ENCODE assay signal across 16 cellular contexts in the genomic region with DNA sequence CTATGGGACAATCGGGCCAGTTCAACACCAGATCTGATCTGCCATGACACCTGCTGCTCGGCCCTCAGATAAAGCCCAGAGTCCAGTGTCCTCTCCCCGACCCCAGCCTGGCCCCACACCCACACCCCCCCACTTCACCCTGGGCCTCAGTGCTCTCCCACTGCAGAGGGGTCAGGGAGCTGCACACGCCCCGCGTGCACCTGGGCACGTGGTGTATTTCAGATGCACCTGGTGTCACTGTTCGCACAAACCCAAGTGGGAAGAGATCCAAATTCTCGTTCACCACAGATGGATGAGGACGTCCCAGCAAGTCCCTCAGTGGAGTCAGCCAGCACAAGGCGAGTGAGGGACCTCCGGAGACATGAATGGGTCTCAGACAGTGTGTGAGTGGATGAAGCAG.
DNase-seq lines count a peak whose midpoint lies in the region; ATAC-seq and TF ChIP-seq lines count a peak whose summit lies in the region.
"Had no signal": no experiment of that assay in that cellular context is flagged by ENCODE, and none has a peak within 500 bp of the region (broad histone marks: within the 10 kb centered on the region; RNA-seq: fewer than 3 reads in every experiment).

No MANE protein-coding gene starts in this region.

- no peak for DNase-seq in activated CD4-positive, alpha-beta T cell treated with anti-CD3 and anti-CD28 coated beads, Interleukin-2, amount 10 ng/mL, durations not matched to agents 24 days and 14 days
- DNase-seq in activated CD4-positive, alpha-beta T cell treated with anti-CD3 and anti-CD28 coated beads for 1 hour = no peak
- DNase-seq in CD4-positive, alpha-beta memory T cell = no peak
- DNase-seq in adrenal gland = peak in 4 of 7 donors; percentile 4 to 34 (median 8)
- no peak for DNase-seq in natural killer cell treated with Interleukin-12 subunit alpha and Interleukin-12 subunit beta and Interleukin-15 and Interleukin-18, amount 100 ng/mL, for 72 hours (ENCODE audit: low spot score)
- DNase-seq in AG08395 (ENCODE audit: low spot score) = no peak
- DNase-seq in Right ventricle myocardium superior = no peak
- no peak for DNase-seq in cerebellum (ENCODE audit: low spot score)
- DNase-seq: DND-41, KG1, NCI-H1048, NCI-H526 treated with DMSO at 0.1 percent for 48 hours, nephron progenitor cell had no signal

- H3K36me3 ChIP-seq in CD4-positive, alpha-beta memory T cell (ENCODE audit: insufficient read depth, low read length) = no peaks in the 10 kb centered on the region
- no peaks in the 10 kb centered on the region for H3K36me3 ChIP-seq in adrenal gland (replicated peaks in 1 of 2)
- H3K36me3 ChIP-seq: heart left ventricle had no signal

- TF ChIP-seq POLR2A in adrenal gland (IDR thresholded peaks at IDR 0.05) = no peak

- no peaks in the 10 kb centered on the region for H3K27me3 ChIP-seq in CD4-positive, alpha-beta memory T cell (ENCODE audit: insufficient read depth, low read length)
- no peaks in the 10 kb centered on the region for H3K27me3 ChIP-seq in adrenal gland

- no peak for TF ChIP-seq CTCF in adrenal gland (IDR thresholded peaks at IDR 0.05)

- CTCF ChIA-PET in CD4-positive, alpha-beta memory T cell (lab: Charles Lee; ENCODE audit: partially characterized antibody) = interaction anchor here (1.1 to 4.8 kb wide), 3 partner anchors 8 to 80 kb away, joined by 3 to 27 read pairs (median 4); no protein-coding TSS in a partner anchor

- H3K27ac ChIP-seq in CD4-positive, alpha-beta memory T cell (ENCODE audit: low read depth, low read length) = no peak overlapping the region
- H3K27ac ChIP-seq in adrenal gland = no peak overlapping the region
- H3K27ac ChIP-seq: heart left ventricle had no signal

- H3K4me1 ChIP-seq in CD4-positive, alpha-beta memory T cell (ENCODE audit: insufficient read depth, low read length) = peaks cover 41% of the 10 kb centered on the region
- H3K4me1 ChIP-seq in adrenal gland (replicated peaks in 1 of 2) = peaks cover 0 to 6% of the 10 kb centered on the region in 2 donors
- H3K4me1 ChIP-seq: heart left ventricle had no signal

- WGBS in adrenal gland, 4 donors = 77 to 88% (median 83%) methylated on average over 7 to 12 of the region's 12 CpGs

- no peaks in the 10 kb centered on the region for H3K9me3 ChIP-seq in CD4-positive, alpha-beta memory T cell (ENCODE audit: control insufficient read depth in 1 of 2, low read length in 2 of 2)
- no peaks in the 10 kb centered on the region for H3K9me3 ChIP-seq in adrenal gland (replicated peaks in 1 of 3)
- H3K9me3 ChIP-seq: heart left ventricle had no signal

- POLR2A ChIA-PET in CD4-positive, alpha-beta memory T cell (lab: Charles Lee; ENCODE audit: partially characterized antibody) = interaction anchor here (0.7 to 2.9 kb wide), 4 partner anchors 8 to 80 kb away, joined by 3 to 17 read pairs (median 4); no protein-coding TSS in a partner anchor

- intact Hi-C loops in activated CD4-positive, alpha-beta T cell treated with anti-CD3 and anti-CD28 coated beads, Interleukin-2, amount 10 ng/mL, durations not matched to agents 24 days and 14 days (cut with micrococcal nuclease) = loop anchor here (5.0 kb wide), 1 partner anchor 56 kb away; no protein-coding TSS in a partner anchor
- intact Hi-C loops in CD4-positive, alpha-beta memory T cell (cut with micrococcal nuclease) = loop anchor here (2.0 to 5.0 kb wide), 3 partner anchors 20 to 64 kb away; no protein-coding TSS in a partner anchor
- intact Hi-C loops in adrenal gland (cut with DNase I) = no loop called here
- intact Hi-C loops in Right ventricle myocardium superior (cut with DNase I) = no loop called here

- H3K4me3 ChIP-seq in CD4-positive, alpha-beta memory T cell (ENCODE audit: low read length in 2 of 2) = peak overlapping the region in 1 of 2 donors; percentile 47
- H3K4me3 ChIP-seq in adrenal gland = no peak overlapping the region
- H3K4me3 ChIP-seq: heart left ventricle had no signal

- peaks cover 45% of the 10 kb centered on the region for H3K27me3 Mint-ChIP-seq in activated CD4-positive, alpha-beta T cell treated with anti-CD3 and anti-CD28 coated beads, Interleukin-2, amount 10 ng/mL, durations not matched to agents 24 days and 14 days
- peaks cover 0 to 2% of the 10 kb centered on the region in 2 donors for H3K27me3 Mint-ChIP-seq in CD4-positive, alpha-beta memory T cell
- peaks cover 35 to 87% of the 10 kb centered on the region in 2 donors for H3K27me3 Mint-ChIP-seq in natural killer cell treated with Interleukin-12 subunit alpha and Interleukin-12 subunit beta and Interleukin-15 and Interleukin-18, amount 100 ng/mL, for 72 hours

- H3K9me3 Mint-ChIP-seq in activated CD4-positive, alpha-beta T cell treated with anti-CD3 and anti-CD28 coated beads, Interleukin-2, amount 10 ng/mL, durations not matched to agents 24 days and 14 days = no peaks in the 10 kb centered on the region
- peaks cover 0 to 4% (median 0%) of the 10 kb centered on the region in 8 donors for H3K9me3 Mint-ChIP-seq in CD4-positive, alpha-beta memory T cell
- H3K9me3 Mint-ChIP-seq in natural killer cell treated with Interleukin-12 subunit alpha and Interleukin-12 subunit beta and Interleukin-15 and Interleukin-18, amount 100 ng/mL, for 72 hours = no peaks in the 10 kb centered on the region
- H3K9me3 Mint-ChIP-seq: nephron progenitor cell had no signal

- H3K36me3 Mint-ChIP-seq in activated CD4-positive, alpha-beta T cell treated with anti-CD3 and anti-CD28 coated beads, Interleukin-2, amount 10 ng/mL, durations not matched to agents 24 days and 14 days (ENCODE audit: low read depth) = no peaks in the 10 kb centered on the region
- peaks cover 16 to 35% of the 10 kb centered on the region in 2 donors for H3K36me3 Mint-ChIP-seq in CD4-positive, alpha-beta memory T cell
- no peaks in the 10 kb centered on the region for H3K36me3 Mint-ChIP-seq in natural killer cell treated with Interleukin-12 subunit alpha and Interleukin-12 subunit beta and Interleukin-15 and Interleukin-18, amount 100 ng/mL, for 72 hours
- H3K36me3 Mint-ChIP-seq: CD14-positive monocyte had no signal

- peak overlapping the region; percentile 88 for H3K4me3 Mint-ChIP-seq in activated CD4-positive, alpha-beta T cell treated with anti-CD3 and anti-CD28 coated beads, Interleukin-2, amount 10 ng/mL, durations not matched to agents 24 days and 14 days
- H3K4me3 Mint-ChIP-seq in CD4-positive, alpha-beta memory T cell = peak overlapping the region; percentile 85 to 98 (median 94)
- peak overlapping the region; percentile 45 for H3K4me3 Mint-ChIP-seq in natural killer cell treated with Interleukin-12 subunit alpha and Interleukin-12 subunit beta and Interleukin-15 and Interleukin-18, amount 100 ng/mL, for 72 hours
- H3K4me3 Mint-ChIP-seq: nephron progenitor cell had no signal

- peak overlapping the region; percentile 23 for H3K27ac Mint-ChIP-seq in activated CD4-positive, alpha-beta T cell treated with anti-CD3 and anti-CD28 coated beads, Interleukin-2, amount 10 ng/mL, durations not matched to agents 24 days and 14 days
- H3K27ac Mint-ChIP-seq in CD4-positive, alpha-beta memory T cell = peak overlapping the region; percentile 81 to 98 (median 95)
- H3K27ac Mint-ChIP-seq in natural killer cell treated with Interleukin-12 subunit alpha and Interleukin-12 subunit beta and Interleukin-15 and Interleukin-18, amount 100 ng/mL, for 72 hours = peak overlapping the region in 1 of 2 donors; percentile 18
- H3K27ac Mint-ChIP-seq: CD14-positive monocyte, nephron progenitor cell had no signal

- no peak for ATAC-seq in natural killer cell treated with Interleukin-12 subunit alpha and Interleukin-12 subunit beta and Interleukin-15 and Interleukin-18, amount 100 ng/mL, for 72 hours
- no peak for ATAC-seq in Right ventricle myocardium superior (ENCODE audit: poor library complexity)
- ATAC-seq: HCT116, heart left ventricle had no signal

- H3K4me1 Mint-ChIP-seq in activated CD4-positive, alpha-beta T cell treated with anti-CD3 and anti-CD28 coated beads, Interleukin-2, amount 10 ng/mL, durations not matched to agents 24 days and 14 days = peaks cover 18% of the 10 kb centered on the region
- peaks cover 41 to 66% (median 54%) of the 10 kb centered on the region in 4 donors for H3K4me1 Mint-ChIP-seq in CD4-positive, alpha-beta memory T cell
- peaks cover 16 to 28% of the 10 kb centered on the region in 2 donors for H3K4me1 Mint-ChIP-seq in natural killer cell treated with Interleukin-12 subunit alpha and Interleukin-12 subunit beta and Interleukin-15 and Interleukin-18, amount 100 ng/mL, for 72 hours (ENCODE audit: low read depth in 2 of 2)

Comparison
In these comparisons a context has a peak if more than half of its experiments do, and no peak if none do; other contexts are left out.
1. DNase-seq: peak in adrenal gland (4 of 7); none in activated CD4-positive, alpha-beta T cell treated with anti-CD3 and anti-CD28 coated beads, Interleukin-2, amount 10 ng/mL, durations not matched to agents 24 days and 14 days (single experiment), activated CD4-positive, alpha-beta T cell treated with anti-CD3 and anti-CD28 coated beads for 1 hour (single experiment), CD4-positive, alpha-beta memory T cell (0 of 5), natural killer cell treated with Interleukin-12 subunit alpha and Interleukin-12 subunit beta and Interleukin-15 and Interleukin-18, amount 100 ng/mL, for 72 hours (single experiment), AG08395 (single experiment), Right ventricle myocardium superior (single experiment) and cerebellum (single experiment).
2. intact Hi-C loops: an anchor here in activated CD4-positive, alpha-beta T cell treated with anti-CD3 and anti-CD28 coated beads, Interleukin-2, amount 10 ng/mL, durations not matched to agents 24 days and 14 days (5.0 kb wide) and CD4-positive, alpha-beta memory T cell (2.0 to 5.0 kb wide); none called in adrenal gland and Right ventricle myocardium superior.
3. Peak in every context shown above with its lines, with median percentiles within 50 percentile points of each other: H3K4me3 Mint-ChIP-seq.